ENCODE assay signal across 28 cellular contexts in genomic region chr16:55329791-55330190, GRCh38. TPM values are rescaled to one million over a fixed set of nuclear protein-coding genes. Genes with fewer than 3 reads are reported as not detected.
"Had no signal": no experiment of that assay in that cellular context is flagged by ENCODE, and none has a peak within 500 bp of the region (broad histone marks: within the 10 kb centered on the region; RNA-seq: fewer than 3 reads in every experiment).

No MANE protein-coding gene starts in this region.

- H3K9ac ChIP-seq: KMS-11 had no signal

- DNase-seq: activated CD4-positive, alpha-beta memory T cell treated with anti-CD3 and anti-CD28 coated beads for 36 hours; activated CD4-positive, alpha-beta T cell treated with anti-CD3 and anti-CD28 coated beads, Interleukin-2, amount 10 ng/mL, durations not matched to agents 7 days and 5 days; activated CD4-positive, CD25-positive, alpha-beta regulatory T cell; activated CD8-positive, alpha-beta memory T cell treated with anti-CD3 and anti-CD28 coated beads for 24 hours; activated gamma-delta T cell; activated naive CD4-positive, alpha-beta T cell treated with anti-CD3 and anti-CD28 coated beads for 36 hours; activated T-cell treated with anti-CD3 and anti-CD28 coated beads, Interleukin-2, amount 50 U/mL, for 4 hours; amygdala; NCI-H1092; NCI-H1417; NCI-H2029; NCI-H2107; NCI-H2171 treated with DMSO at 0.1 percent for 48 hours; NCI-H345; NCI-H510A; NCI-H526 treated with DMSO at 0.1 percent for 48 hours; PC-3; SIG-M5; T-cell; T-helper 2 cell; T1000 had no signal

- H3K27ac ChIP-seq: KMS-11 had no signal

- H3K36me3 Mint-ChIP-seq: activated CD4-positive, alpha-beta memory T cell treated with anti-CD3 and anti-CD28 coated beads for 36 hours; activated naive CD8-positive, alpha-beta T cell; brain; T-cell had no signal

- H3K4me2 ChIP-seq: KMS-11 had no signal

- H3K4me3 Mint-ChIP-seq: activated CD4-positive, alpha-beta memory T cell treated with anti-CD3 and anti-CD28 coated beads for 36 hours; activated CD4-positive, alpha-beta T cell treated with anti-CD3 and anti-CD28 coated beads, Interleukin-2, amount 10 ng/mL, durations not matched to agents 7 days and 5 days; activated naive CD4-positive, alpha-beta T cell treated with anti-CD3 and anti-CD28 coated beads for 36 hours; activated T-cell treated with anti-CD3 and anti-CD28 coated beads, Interleukin-2, amount 50 U/mL, for 4 hours; activated T-helper 17 cell treated with anti-CD3 and anti-CD28 coated beads, Interleukin-2, amount 50 U/mL, for 72 hours; central memory CD8-positive, alpha-beta T cell had no signal

- H3K27ac Mint-ChIP-seq: activated CD4-positive, alpha-beta memory T cell treated with anti-CD3 and anti-CD28 coated beads for 36 hours; activated CD4-positive, alpha-beta T cell treated with anti-CD3 and anti-CD28 coated beads, Interleukin-2, amount 10 ng/mL, durations not matched to agents 7 days and 5 days; activated naive CD4-positive, alpha-beta T cell treated with anti-CD3 and anti-CD28 coated beads for 36 hours; activated naive CD8-positive, alpha-beta T cell; activated T-helper 17 cell treated with anti-CD3 and anti-CD28 coated beads, Interleukin-2, amount 50 U/mL, for 72 hours; brain; T-cell had no signal

- H3K4me1 Mint-ChIP-seq: activated CD4-positive, alpha-beta T cell treated with anti-CD3 and anti-CD28 coated beads, Interleukin-2, amount 10 ng/mL, durations not matched to agents 7 days and 5 days; activated T-helper 17 cell treated with anti-CD3 and anti-CD28 coated beads, Interleukin-2, amount 50 U/mL, for 72 hours had no signal

- ATAC-seq: activated T-cell treated with anti-CD3 and anti-CD28 coated beads, Interleukin-2, amount 50 U/mL, for 4 hours; activated T-helper 17 cell treated with anti-CD3 and anti-CD28 coated beads, Interleukin-2, amount 50 U/mL, for 72 hours; PC-3; T-cell had no signal

- H3K9me3 Mint-ChIP-seq: activated CD4-positive, alpha-beta memory T cell treated with anti-CD3 and anti-CD28 coated beads for 36 hours; activated CD4-positive, alpha-beta T cell treated with anti-CD3 and anti-CD28 coated beads, Interleukin-2, amount 10 ng/mL, durations not matched to agents 7 days and 5 days; activated naive CD4-positive, alpha-beta T cell treated with anti-CD3 and anti-CD28 coated beads for 36 hours; activated T-cell treated with anti-CD3 and anti-CD28 coated beads, Interleukin-2, amount 50 U/mL, for 4 hours; activated T-helper 17 cell treated with anti-CD3 and anti-CD28 coated beads, Interleukin-2, amount 50 U/mL, for 72 hours; central memory CD8-positive, alpha-beta T cell; T-cell had no signal

RNA-seq across cellular contexts. Expression of gene IRX6, which starts 5.8 kb away (rescaled TPM):
- total RNA-seq: activated CD4-positive, alpha-beta memory T cell treated with anti-CD3 and anti-CD28 coated beads for 36 hours; activated CD4-positive, alpha-beta T cell treated with anti-CD3 and anti-CD28 coated beads, Interleukin-2, amount 10 ng/mL, durations not matched to agents 7 days and 5 days; activated naive CD4-positive, alpha-beta T cell treated with anti-CD3 and anti-CD28 coated beads for 36 hours; activated T-cell treated with anti-CD3 and anti-CD28 coated beads, Interleukin-2, amount 50 U/mL, for 4 hours; activated T-helper 17 cell treated with anti-CD3 and anti-CD28 coated beads, Interleukin-2, amount 50 U/mL, for 72 hours; astrocyte; MCF 10A; PC-3; T-cell had no signal
